In genomic region chr3:154338570-154338969, GRCh38 we compare ENCODE assay signal across 11 cellular contexts.
"Had no signal": no experiment of that assay in that cellular context is flagged by ENCODE, and none has a peak within 500 bp of the region (broad histone marks: within the 10 kb centered on the region; RNA-seq: fewer than 3 reads in every experiment).

No MANE protein-coding gene starts in this region.

- H3K4me1 ChIP-seq: HAP-1 had no signal

- ATAC-seq: GM23338, HCT116 had no signal

- H3K27ac ChIP-seq: GM23248 had no signal

- H3K4me2 ChIP-seq: GM23338 had no signal

- H3K36me3 ChIP-seq: HAP-1 had no signal

- DNase-seq: GM23248, GOT3, H7, H9, HCEC 1CT, HFFc6 had no signal

- H3K9ac ChIP-seq: GM23248 had no signal

- H3K4me3 Mint-ChIP-seq: GM23338, H9, HFFc6 had no signal

- H3K27ac Mint-ChIP-seq: GM23338, H9, HFFc6 had no signal

- H3K4me3 ChIP-seq: GM23248, GM23338, HAP-1 had no signal

- H3K9me3 ChIP-seq: HAP-1 had no signal

- H3K9me3 Mint-ChIP-seq: GM23338, H9, HFFc6 had no signal

- FAIRE-seq: H1, H54 had no signal

- H3K4me1 Mint-ChIP-seq: GM23338, H9 had no signal

- H2AFZ ChIP-seq: GM23248, GM23338 had no signal
